ENCODE assay signal across 1 cellular context in genomic region chr1:38009841-38010180, GRCh38.
TF ChIP-seq lines count a peak whose summit lies in the region.

No MANE protein-coding gene starts in this region.

TF ChIP-seq in H1, 55 proteins besides CTCF, POLR2A, EP300 and RAD21:
- TF ChIP-seq HDAC2 (IDR thresholded peaks at IDR 0.05; ENCODE audit: borderline replicate concordance in 1 of 2, low read depth in 2 of 2, low read length in 2 of 2) (no peak), CEBPB (IDR thresholded peaks at IDR 0.05; ENCODE audit: low read depth, low read length) (no peak), MAFK (IDR thresholded peaks at IDR 0.05; ENCODE audit: low read depth, low read length) (no peak), E2F6 (IDR thresholded peaks at IDR 0.05) (no peak), TEAD4 (IDR thresholded peaks at IDR 0.05; ENCODE audit: low read depth, low read length) (no peak), SIX5 (IDR thresholded peaks at IDR 0.05; ENCODE audit: low read depth, low read length) (no peak), BRCA1 (IDR thresholded peaks at IDR 0.05; ENCODE audit: low read depth, low read length) (no peak)
